8 cellular contexts compared by ENCODE assay signal in genomic region chr17:42194133-42194899, GRCh38. TPM values are rescaled to one million over a fixed set of nuclear protein-coding genes. Genes with fewer than 3 reads are reported as not detected.
DNase-seq lines count a peak whose midpoint lies in the region; ATAC-seq and TF ChIP-seq lines count a peak whose summit lies in the region.

Gene GHDC (minus strand): TSS chr17:42194494. CDS start chr17:42193581, 913 bp downstream.

- H3K27ac Mint-ChIP-seq in CD4-positive, alpha-beta memory T cell: peak within 1 kb of the TSS; percentile 60 to 95 (median 89)

- no peaks in the 10 kb centered on the region for H3K9me3 ChIP-seq in CD4-positive, alpha-beta memory T cell (ENCODE audit: control insufficient read depth in 1 of 2, low read length in 2 of 2)
- no peaks in the 10 kb centered on the region for H3K9me3 ChIP-seq in HUES48 (ENCODE audit: control insufficient read depth, insufficient read depth, low read length)
- no peaks in the 10 kb centered on the region for H3K9me3 ChIP-seq in OCI-LY7 (ENCODE audit: low read length)
- no peaks in the 10 kb centered on the region for H3K9me3 ChIP-seq in esophagus (ENCODE audit: control insufficient read depth in 2 of 2, insufficient read depth in 1 of 2, low read depth in 1 of 2, low read length in 1 of 2)
- H3K9me3 ChIP-seq in muscle layer of colon (ENCODE audit: low read length): no peaks in the 10 kb centered on the region

- H3K27ac ChIP-seq in CD4-positive, alpha-beta memory T cell (ENCODE audit: low read depth, low read length): peak within 1 kb of the TSS; percentile 70
- H3K27ac ChIP-seq in HUES48 (ENCODE audit: low read depth, low read length): no peak within 1 kb of the TSS
- peak within 1 kb of the TSS; percentile 44 for H3K27ac ChIP-seq in OCI-LY7 (ENCODE audit: low read depth, low read length, poor library complexity, severe bottlenecking)
- H3K27ac ChIP-seq in esophagus (ENCODE audit: low read depth in 2 of 2, low read length in 1 of 2): peak within 1 kb of the TSS; percentile 83 to 93
- H3K27ac ChIP-seq in muscle layer of colon (ENCODE audit: low read depth, low read length): peak within 1 kb of the TSS; percentile 96

- H3K9ac ChIP-seq in HUES48 (ENCODE audit: low read depth, low read length): no peak within 1 kb of the TSS
- H3K9ac ChIP-seq in muscle layer of colon (ENCODE audit: low read length): peak within 1 kb of the TSS; percentile 46

- no TSS peak for BruUV-seq in OCI-LY7 (replicated peaks; lab: Mats Ljungman, UMichigan)

- H3K36me3 ChIP-seq in CD4-positive, alpha-beta memory T cell (ENCODE audit: insufficient read depth, low read length): peaks cover under 1% of the 10 kb centered on the region
- peaks cover 1% of the 10 kb centered on the region; the same call in 1 of the 2 replicates for H3K36me3 ChIP-seq in HUES48 (ENCODE audit: control insufficient read depth, insufficient read depth, low read length)
- no peaks in the 10 kb centered on the region for H3K36me3 ChIP-seq in OCI-LY7 (ENCODE audit: insufficient read depth, low read length)
- no peaks in the 10 kb centered on the region for H3K36me3 ChIP-seq in esophagus (ENCODE audit: control insufficient read depth in 2 of 2, insufficient read depth in 2 of 2, low read length in 1 of 2)
- H3K36me3 ChIP-seq in muscle layer of colon (ENCODE audit: insufficient read depth, low read length): no peaks in the 10 kb centered on the region

- peak; percentile 75 to 84 (median 76) for DNase-seq in CD4-positive, alpha-beta memory T cell
- DNase-seq in OCI-LY7 (ENCODE audit: low spot score) (peak; percentile 91), activated T-cell treated with anti-CD3 and anti-CD28 coated beads for 24 hours (ENCODE audit: low read depth) (peak; percentile 79)
- DNase-seq in stimulated activated CD8-positive, alpha-beta memory T cell treated with anti-CD3 and anti-CD28 coated beads, Interleukin-7, amount 100 ng/mL, for 1 hour (ENCODE audit: low read depth in 2 of 2): peak; percentile 54 to 61

- H3K36me3 Mint-ChIP-seq in CD4-positive, alpha-beta memory T cell: peaks cover 0 to 5% of the 10 kb centered on the region in 2 donors

- H3K9me3 Mint-ChIP-seq in CD4-positive, alpha-beta memory T cell: peaks cover 0 to 6% (median 0%) of the 10 kb centered on the region in 8 donors

- peak within 1 kb of the TSS; percentile 86 for H2AFZ ChIP-seq in OCI-LY7 (ENCODE audit: low read length)

- peaks cover 15 to 25% (median 20%) of the 10 kb centered on the region in 4 donors for H3K4me1 Mint-ChIP-seq in CD4-positive, alpha-beta memory T cell

- no peaks in the 10 kb centered on the region for H3K9me2 ChIP-seq in OCI-LY7 (ENCODE audit: insufficient read depth, low read length)

- H3K27me3 Mint-ChIP-seq in CD4-positive, alpha-beta memory T cell: no peaks in the 10 kb centered on the region

- 26 to 27% methylated on average over 21 of the region's 21 CpGs for WGBS in esophagus, 2 donors

- peak within 1 kb of the TSS; percentile 64 to 97 for H3K4me3 ChIP-seq in CD4-positive, alpha-beta memory T cell (ENCODE audit: low read length in 2 of 2)
- H3K4me3 ChIP-seq in HUES48 (ENCODE audit: low read depth, low read length) (peak within 1 kb of the TSS; percentile 50), OCI-LY7 (ENCODE audit: low read depth, low read length, poor library complexity, severe bottlenecking) (peak within 1 kb of the TSS; percentile 72), esophagus (ENCODE audit: low read depth in 1 of 2, low read length in 2 of 2) (peak within 1 kb of the TSS; percentile 81 to 85), muscle layer of colon (ENCODE audit: low read depth in 1 of 2, low read length in 2 of 2) (peak within 1 kb of the TSS; percentile 80 to 81)

- POLR2A ChIA-PET in CD4-positive, alpha-beta memory T cell (lab: Charles Lee; ENCODE audit: partially characterized antibody): interaction anchor here (1.0 to 4.2 kb wide), 18 partner anchors 12 to 506 kb away, joined by 3 to 50 read pairs (median 4); partner anchors contain the start of genes ACLY, CNP, DHX58 and EIF1
- POLR2A ChIA-PET in OCI-LY7 (lab: Charles Lee): interaction anchor here (0.6 to 1.2 kb wide), 5 partner anchors 9 to 79 kb away, joined by 3 to 4 read pairs (median 3); partner anchors contain the start of gene HCRT

- H3K27me3 ChIP-seq in CD4-positive, alpha-beta memory T cell (ENCODE audit: insufficient read depth, low read length): no peaks in the 10 kb centered on the region
- H3K27me3 ChIP-seq in HUES48 (ENCODE audit: control insufficient read depth, insufficient read depth, low read length) (no peaks in the 10 kb centered on the region), esophagus (ENCODE audit: control insufficient read depth in 1 of 2, insufficient read depth in 2 of 2, low read length in 2 of 2) (no peaks in the 10 kb centered on the region), muscle layer of colon (ENCODE audit: control insufficient read depth in 1 of 2, insufficient read depth in 2 of 2, low read length in 2 of 2) (no peaks in the 10 kb centered on the region)

- no peaks in the 10 kb centered on the region for H4K20me1 ChIP-seq in OCI-LY7 (ENCODE audit: insufficient read depth, low read length)

- intact Hi-C loops in CD4-positive, alpha-beta memory T cell (cut with micrococcal nuclease): loop anchor here (1.0 kb wide), 2 partner anchors 10 to 39 kb away; no protein-coding TSS in a partner anchor
- intact Hi-C loops in OCI-LY7 (cut with micrococcal nuclease; ENCODE audit: unreplicated experiment): no loop called here

- ATAC-seq in GM19455 (IDR thresholded peaks at IDR 0.05; ENCODE audit: unreplicated experiment): peak; percentile 82

- TF ChIP-seq CTCF in OCI-LY7 (conservative IDR thresholded peaks at IDR 0.05; ENCODE audit: low read length): no peak

- peaks cover 20% of the 10 kb centered on the region for H3K4me1 ChIP-seq in CD4-positive, alpha-beta memory T cell (ENCODE audit: insufficient read depth, low read length)
- H3K4me1 ChIP-seq in HUES48 (ENCODE audit: control insufficient read depth, insufficient read depth, low read length): peaks cover 3% of the 10 kb centered on the region; the same call in 1 of the 2 replicates
- peaks cover 18% of the 10 kb centered on the region for H3K4me1 ChIP-seq in OCI-LY7 (ENCODE audit: insufficient read depth, low read length, poor library complexity, severe bottlenecking)
- peaks cover 2 to 7% of the 10 kb centered on the region in 2 donors for H3K4me1 ChIP-seq in esophagus (ENCODE audit: control insufficient read depth in 2 of 2, insufficient read depth in 2 of 2, low read length in 1 of 2)
- H3K4me1 ChIP-seq in muscle layer of colon (ENCODE audit: insufficient read depth, low read length): peaks cover 13% of the 10 kb centered on the region

- peak within 1 kb of the TSS; percentile 82 to 96 (median 93) for H3K4me3 Mint-ChIP-seq in CD4-positive, alpha-beta memory T cell

- H3K4me2 ChIP-seq in OCI-LY7 (ENCODE audit: low read length): peak within 1 kb of the TSS; percentile 96

- CTCF ChIA-PET in CD4-positive, alpha-beta memory T cell (lab: Charles Lee; ENCODE audit: partially characterized antibody): interaction anchor here (0.7 to 2.1 kb wide), 9 partner anchors 10 to 1717 kb away, joined by 3 to 15 read pairs (median 4); partner anchors contain the start of genes HCRT and KCNH4
- CTCF ChIA-PET in OCI-LY7 (lab: Charles Lee; ENCODE audit: unreplicated experiment): no interaction called here

- no peaks in the 10 kb centered on the region; the same call in none of the 2 replicates for H3K79me2 ChIP-seq in OCI-LY7 (ENCODE audit: insufficient read depth, low read depth, low read length)

RNA-seq across cellular contexts. Expression of gene GHDC, which starts in this region (rescaled TPM):
- 10 to 100 TPM; 23.9 to 25.3 TPM for total RNA-seq in CD4-positive, alpha-beta memory T cell
- 10 to 100 TPM; 12.9 to 17.9 TPM for polyA plus RNA-seq in CD4-positive, alpha-beta memory T cell
- total RNA-seq in OCI-LY7 (2014; rRNA removed; shearing (Covaris generic)): 30.0 and 30.7 TPM in 2 replicates
- total RNA-seq in OCI-LY7 (2022): 25.0 and 33.2 TPM in 2 replicates
- 1 to 10 TPM; 4.6 to 7.0 TPM for polyA plus RNA-seq in esophagus
